In the genomic region with DNA sequence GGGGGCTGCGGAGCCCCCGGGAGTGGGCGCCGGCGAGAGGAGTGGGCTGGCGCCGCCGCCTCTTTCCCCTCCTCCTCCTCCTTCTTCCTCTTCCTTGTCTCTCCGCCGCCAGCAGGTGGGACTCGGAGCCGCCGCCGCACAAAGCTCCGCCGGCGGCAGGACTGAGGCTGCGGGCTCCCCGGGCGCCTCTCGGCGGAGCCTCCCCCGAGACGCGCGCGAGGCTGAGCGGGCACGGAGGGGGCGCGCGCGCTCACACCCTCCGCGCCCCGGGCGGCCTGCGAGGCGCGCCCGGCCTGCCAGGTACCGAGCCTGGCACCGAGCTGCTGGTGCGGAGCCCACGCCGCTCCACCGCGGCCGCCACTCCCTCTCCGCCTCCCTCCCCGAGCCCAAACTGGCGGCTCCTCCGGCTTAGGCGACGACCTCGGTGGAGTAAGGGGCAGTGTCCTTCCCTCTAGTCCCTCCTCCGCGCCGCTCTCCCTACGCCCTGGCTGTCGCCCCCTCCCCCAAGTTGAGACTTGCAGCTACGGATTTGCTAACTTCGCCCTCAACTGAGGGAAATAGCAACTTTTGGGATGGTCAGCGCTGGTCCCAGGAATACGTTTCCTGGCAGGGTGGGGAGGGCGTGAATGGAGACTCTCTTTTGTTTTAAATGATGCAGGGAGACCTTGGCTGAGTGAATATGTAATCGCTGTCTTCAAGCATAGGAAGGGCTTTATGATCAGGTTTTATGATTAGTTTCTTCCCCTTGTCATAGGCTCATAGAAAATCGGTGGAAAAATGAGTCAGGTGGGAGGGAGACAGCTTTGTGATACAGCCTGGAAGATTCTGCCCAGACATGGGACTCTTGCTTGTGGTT, we compare ENCODE assay signal across 8 cellular contexts.
DNase-seq lines count a peak whose midpoint lies in the region; ATAC-seq, FAIRE-seq and TF ChIP-seq lines count a peak whose summit lies in the region.

No MANE protein-coding gene starts in this region.

- no peaks in the 10 kb centered on the region for H3K9me3 ChIP-seq in iPS-18a (ENCODE audit: control insufficient read depth, low read depth, low read length)
- H3K9me3 ChIP-seq in small intestine (ENCODE audit: control insufficient read depth, low read depth): no peaks in the 10 kb centered on the region

- CTCF ChIA-PET in BJ (lab: Yijun Ruan, JAX) (interaction anchor here (0.8 to 0.9 kb wide), 2 partner anchors 26 to 44 kb away, joined by 3 read pairs; no protein-coding TSS in a partner anchor), RWPE1 (lab: Yijun Ruan, JAX) (interaction anchor here (0.5 to 2.1 kb wide), 5 partner anchors 23 to 200 kb away, joined by 3 to 7 read pairs (median 4); partner anchors contain the start of gene CAND1)

- H3K9ac ChIP-seq in iPS-18a (ENCODE audit: low read length): peak overlapping the region; percentile 41

- peak overlapping the region; percentile 87 for H3K27ac ChIP-seq in RWPE1
- H3K27ac ChIP-seq in angular gyrus (ENCODE audit: low read depth, low read length): peak overlapping the region; percentile 70
- H3K27ac ChIP-seq in iPS-18a (ENCODE audit: low read length): no peak overlapping the region
- H3K27ac ChIP-seq in small intestine (ENCODE audit: low read depth in 1 of 2, low read length in 1 of 2): no peak overlapping the region

- WGBS in small intestine, 3 donors: 0 to 3% (median 3%) methylated on average over 30 to 68 of the region's 68 CpGs

- TF ChIP-seq CTCF in BJ (IDR thresholded peaks at IDR 0.05; ENCODE audit: insufficient read depth, low read depth, low read length) (0 out of 2 replicates have a peak, but pooled peaks have one; percentile 13), RWPE1 (conservative IDR thresholded peaks at IDR 0.05; ENCODE audit: low read depth) (0 out of 2 replicates have a peak, but pooled peaks have one; percentile 20)

- H3K4me1 ChIP-seq in iPS-18a (ENCODE audit: control insufficient read depth, low read depth, low read length) (peaks cover 16% of the 10 kb centered on the region), small intestine (ENCODE audit: control insufficient read depth in 2 of 2, insufficient read depth in 1 of 2, low read depth in 1 of 2, low read length in 1 of 2) (no peaks in the 10 kb centered on the region)

- peak overlapping the region; percentile 56 for H3K4me3 ChIP-seq in BJ (ENCODE audit: low read depth, low read length)
- peak overlapping the region; percentile 92 for H3K4me3 ChIP-seq in iPS-18a (ENCODE audit: low read length)
- peak overlapping the region; percentile 68 to 92 for H3K4me3 ChIP-seq in small intestine (ENCODE audit: low read depth in 1 of 2, low read length in 2 of 2)

- H3K27me3 ChIP-seq in BJ (ENCODE audit: control insufficient read depth, insufficient read depth, low read length) (no peaks in the 10 kb centered on the region; the same call in 1 of the 2 replicates), iPS-18a (ENCODE audit: control insufficient read depth, insufficient read depth, low read length) (peaks cover 20% of the 10 kb centered on the region), small intestine (ENCODE audit: control insufficient read depth in 2 of 2, insufficient read depth in 2 of 2, low read length in 2 of 2) (peaks cover 0 to 9% of the 10 kb centered on the region in 2 donors)

- H3K36me3 ChIP-seq in BJ (ENCODE audit: control insufficient read depth, insufficient read depth, low read length) (no peaks in the 10 kb centered on the region), iPS-18a (ENCODE audit: control insufficient read depth, low read depth, low read length) (no peaks in the 10 kb centered on the region), small intestine (ENCODE audit: control insufficient read depth in 2 of 2, insufficient read depth in 2 of 2, low read length in 2 of 2) (no peaks in the 10 kb centered on the region)

- DNase-seq in BJ (ENCODE audit: low read depth): no peak
- peak; percentile 2 for DNase-seq in GM19238 (ENCODE audit: insufficient read length, low spot score)
- no peak for DNase-seq in RWPE1 (ENCODE audit: low spot score)
- peak; percentile 44 for DNase-seq in small intestine
- DNase-seq in dedifferentiated amniotic fluid mesenchymal stem cell (ENCODE audit: extremely low spot score): no peak

- ATAC-seq in HG03439 (IDR thresholded peaks at IDR 0.05; ENCODE audit: unreplicated experiment): peak; percentile 50

- FAIRE-seq in small intestine (lab: Jason Lieb, UNC): no peak

- POLR2A ChIA-PET in BJ (lab: Charles Lee) (no interaction called here), RWPE1 (lab: Yijun Ruan, JAX; ENCODE audit: low non-redundant PET) (no interaction called here)

Comparison
In these comparisons a context has a peak if more than half of its experiments do, and no peak if none do; other contexts are left out.
1. DNase-seq: peak in GM19238 (single experiment) and small intestine (single experiment); none in BJ (single experiment), RWPE1 (single experiment) and dedifferentiated amniotic fluid mesenchymal stem cell (single experiment).
2. H3K27ac ChIP-seq: peak in RWPE1 (single experiment) and angular gyrus (single experiment); none in iPS-18a (single experiment) and small intestine (0 of 2).
3. Peak in every context shown above with its lines, with median percentiles within 50 percentile points of each other: H3K4me3 ChIP-seq.